ENCODE assay signal across 9 cellular contexts in the genomic region with DNA sequence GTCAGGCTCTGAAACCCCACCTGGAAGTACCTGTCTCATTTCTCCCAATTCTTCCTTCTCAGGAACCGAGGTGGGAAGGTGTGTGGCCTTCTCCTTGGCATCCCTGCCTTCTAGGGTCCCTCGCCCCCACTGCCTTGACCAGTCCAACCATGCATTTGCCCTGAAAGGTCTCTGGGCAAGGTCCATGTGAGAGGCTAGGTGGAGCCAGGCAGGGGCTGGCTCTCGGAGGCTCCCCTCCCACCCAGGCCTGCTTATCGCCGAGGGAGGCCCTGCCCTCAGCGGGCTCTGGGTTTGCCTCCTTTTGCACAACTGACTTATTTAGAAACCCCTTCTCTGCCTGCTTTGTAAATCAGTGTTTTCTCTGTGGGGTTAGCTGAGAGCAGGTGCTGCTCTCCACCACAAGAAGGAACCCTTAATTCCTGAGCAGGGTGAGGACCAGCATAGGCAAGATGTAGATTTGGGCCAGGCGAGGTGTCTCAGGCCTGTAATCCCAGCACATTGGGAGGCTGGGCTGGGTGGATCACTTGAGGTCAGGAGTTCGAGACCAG. TPM values are rescaled to one million over a fixed set of nuclear protein-coding genes. Genes with fewer than 3 reads are reported as not detected.
DNase-seq lines count a peak whose midpoint lies in the region; ATAC-seq, FAIRE-seq and TF ChIP-seq lines count a peak whose summit lies in the region.
"Had no signal": no experiment of that assay in that cellular context is flagged by ENCODE, and none has a peak within 500 bp of the region (broad histone marks: within the 10 kb centered on the region; RNA-seq: fewer than 3 reads in every experiment).

No MANE protein-coding gene starts in this region.

- no peak overlapping the region for H3K4me3 Mint-ChIP-seq in activated naive CD8-positive, alpha-beta T cell treated with anti-CD3 and anti-CD28 coated beads for 36 hours

- no peak for DNase-seq in activated naive CD8-positive, alpha-beta T cell treated with anti-CD3 and anti-CD28 coated beads for 36 hours
- peak; percentile 63 for DNase-seq in small intestine
- no peak for DNase-seq in hippocampal formation (lab: John Stamatoyannopoulos, UW)
- DNase-seq in islet precursor cell, result no peak
- DNase-seq in heart right ventricle, result no peak
- DNase-seq: NCI-H446 had no signal

- H3K27ac Mint-ChIP-seq in activated naive CD8-positive, alpha-beta T cell treated with anti-CD3 and anti-CD28 coated beads for 36 hours, result peak overlapping the region; percentile 42

- no peaks in the 10 kb centered on the region for H3K9me3 ChIP-seq in small intestine (ENCODE audit: control insufficient read depth, low read depth)
- no peaks in the 10 kb centered on the region for H3K9me3 ChIP-seq in heart right ventricle

- H3K36me3 Mint-ChIP-seq in activated naive CD8-positive, alpha-beta T cell treated with anti-CD3 and anti-CD28 coated beads for 36 hours, result peaks cover 49% of the 10 kb centered on the region

- FAIRE-seq in small intestine (lab: Jason Lieb, UNC), result no peak

- TF ChIP-seq CTCF in heart right ventricle (IDR thresholded peaks at IDR 0.05), result no peak

- H3K4me1 ChIP-seq in small intestine (ENCODE audit: control insufficient read depth in 2 of 2, insufficient read depth in 1 of 2, low read depth in 1 of 2, low read length in 1 of 2) (peaks cover 0 to 7% of the 10 kb centered on the region in 2 donors), heart right ventricle (peaks cover 9 to 80% (median 60%) of the 10 kb centered on the region in 9 donors)

- no peaks in the 10 kb centered on the region for H3K9me3 Mint-ChIP-seq in activated naive CD8-positive, alpha-beta T cell treated with anti-CD3 and anti-CD28 coated beads for 36 hours

- H3K27me3 Mint-ChIP-seq in activated naive CD8-positive, alpha-beta T cell treated with anti-CD3 and anti-CD28 coated beads for 36 hours, result no peaks in the 10 kb centered on the region

- H3K27ac ChIP-seq in small intestine (ENCODE audit: low read depth in 1 of 2, low read length in 1 of 2) (no peak overlapping the region), heart right ventricle (peak overlapping the region in 5 of 10 donors; percentile 7 to 52 (median 28))
- H3K27ac ChIP-seq: HL-60 had no signal

- H3K27me3 ChIP-seq in small intestine (ENCODE audit: control insufficient read depth in 2 of 2, insufficient read depth in 2 of 2, low read length in 2 of 2) (no peaks in the 10 kb centered on the region), heart right ventricle (no peaks in the 10 kb centered on the region)

- ATAC-seq in GM18508 (IDR thresholded peaks at IDR 0.05; ENCODE audit: insufficient read depth, unreplicated experiment) (peak; percentile 27), HG03039 (IDR thresholded peaks at IDR 0.05; ENCODE audit: unreplicated experiment) (peak; percentile 34), heart right ventricle (no peak)

- H3K36me3 ChIP-seq in small intestine (ENCODE audit: control insufficient read depth in 2 of 2, insufficient read depth in 2 of 2, low read length in 2 of 2) (peaks cover 0 to 6% of the 10 kb centered on the region in 2 donors), heart right ventricle (peaks cover 0 to 36% (median 0%) of the 10 kb centered on the region in 9 donors)

- H3K4me1 Mint-ChIP-seq in activated naive CD8-positive, alpha-beta T cell treated with anti-CD3 and anti-CD28 coated beads for 36 hours, result peaks cover 67% of the 10 kb centered on the region

- 55 to 75% (median 63%) methylated on average over 8 of the region's 8 CpGs for WGBS in small intestine, 3 donors
- WGBS in heart right ventricle, 2 donors, result 84 to 88% methylated on average over 8 of the region's 8 CpGs

- H3K4me3 ChIP-seq in small intestine (ENCODE audit: low read depth in 1 of 2, low read length in 2 of 2) (no peak overlapping the region), heart right ventricle (no peak overlapping the region)

- intact Hi-C loops in heart right ventricle (cut with DNase I), result loop anchor here in 1 of 10 donors (5.0 kb wide), 1 partner anchor 331 kb away; no protein-coding TSS in a partner anchor

RNA-seq across cellular contexts. Expression of a gene that starts 47.7 kb away (rescaled TPM):
- 100 to 1,000 TPM; 339 to 343 TPM for total RNA-seq in activated naive CD8-positive, alpha-beta T cell treated with anti-CD3 and anti-CD28 coated beads for 36 hours
- 10 to 100 TPM; 24.2 to 89.2 (median 50.5) TPM for polyA plus RNA-seq in small intestine
- 10 to 100 TPM; 25.8 to 66.7 (median 35.2) TPM for total RNA-seq in heart right ventricle
- 10 to 100 TPM; 18.5 to 70.4 TPM for polyA plus RNA-seq in heart right ventricle

Comparison
In these comparisons a context has a peak if more than half of its experiments do, and no peak if none do; other contexts are left out.
1. ATAC-seq: peak in GM18508 (single experiment) and HG03039 (single experiment); none in heart right ventricle (0 of 8).
2. RNA of a gene that starts 47.7 kb away (total RNA-seq): 339 to 343 TPM in activated naive CD8-positive, alpha-beta T cell treated with anti-CD3 and anti-CD28 coated beads for 36 hours; 25.8 to 66.7 TPM in heart right ventricle; every median in the first group is over 4 times any median in the second.